In genomic region chr2:733495-733894, GRCh38 we compare ENCODE assay signal across 36 cellular contexts.
"Had no signal": no experiment of that assay in that cellular context is flagged by ENCODE, and none has a peak within 500 bp of the region (broad histone marks: within the 10 kb centered on the region; RNA-seq: fewer than 3 reads in every experiment).

No MANE protein-coding gene starts in this region.

- H3K4me3 Mint-ChIP-seq: activated B cell treated with CpG ODN at 0.5 μM for 24 hours; activated CD4-positive, alpha-beta memory T cell treated with anti-CD3 and anti-CD28 coated beads for 36 hours; activated naive CD4-positive, alpha-beta T cell treated with anti-CD3 and anti-CD28 coated beads for 36 hours; activated T-cell treated with anti-CD3 and anti-CD28 coated beads, Interleukin-2, amount 50 U/mL, for 4 hours; activated T-helper 1 cell treated with anti-CD3 and anti-CD28 coated beads, Interleukin-12 subunit alpha, Interleukin-12 subunit beta, Interleukin-2, Interleukin-4 antibody, amounts not matched to agents 30 ng/mL and 10 ng/mL and 1 ng/mL, durations not matched to agents 14 hours and 24 hours and 36 hours had no signal

- H3K27me3 ChIP-seq: adrenal gland, body of pancreas, breast epithelium had no signal

- DNase-seq: activated B cell treated with CpG ODN at 0.5 μM for 24 hours; activated CD4-positive, alpha-beta memory T cell treated with anti-CD3 and anti-CD28 coated beads for 36 hours; activated CD4-positive, alpha-beta T cell treated with anti-CD3 and anti-CD28 coated beads for 4 hours; activated CD4-positive, alpha-beta T cell treated with anti-CD3 and anti-CD28 coated beads, Interleukin-2, amount 50 U/mL, for 1 hour; activated CD4-positive, CD25-positive, alpha-beta regulatory T cell treated with anti-CD3 and anti-CD28 coated beads, Interleukin-2, amount 50 U/mL, for 72 hours; activated CD8-positive, alpha-beta memory T cell treated with anti-CD3 and anti-CD28 coated beads, Interleukin-2, amount 50 U/mL, for 4 hours; activated gamma-delta T cell treated with Interleukin-2 at 50 U/mL for 16 hours; activated naive CD4-positive, alpha-beta T cell treated with anti-CD3 and anti-CD28 coated beads for 36 hours; activated T-cell treated with anti-CD3 and anti-CD28 coated beads for 4 hours; activated T-cell treated with anti-CD3 and anti-CD28 coated beads, Interleukin-2, amount 50 U/mL, for 4 hours; adrenal gland; body of pancreas; MM.1S; MV-4-11; NCI-H1092; NCI-H146; NCI-H187; NCI-H2029 treated with DMSO at 0.1 percent for 48 hours; NCI-H2107; NCI-H2171; NCI-H510A; NCI-H526; NCI-H748 treated with DMSO at 0.1 percent for 48 hours; NK-92 treated with Interleukin-12 subunit alpha and Interleukin-12 subunit beta, amount 100 ng/mL, for 24 hours; PC-9; Right ventricle myocardium superior; SW 1271; T-helper 1 cell; T-helper 2 cell; T-helper 9 cell had no signal

- FAIRE-seq: astrocyte had no signal

- H2AFZ ChIP-seq: PC-9 had no signal

- H3K9me3 ChIP-seq: adrenal gland, body of pancreas, breast epithelium had no signal

- H3K9ac ChIP-seq: KMS-11 had no signal

- H3K4me3 ChIP-seq: adrenal gland, body of pancreas, breast epithelium, PC-9 had no signal

- H3K36me3 ChIP-seq: adrenal gland, breast epithelium had no signal

- H3K4me1 ChIP-seq: adrenal gland, body of pancreas, breast epithelium had no signal

- H3K27ac Mint-ChIP-seq: activated B cell treated with CpG ODN at 0.5 μM for 24 hours; activated CD4-positive, alpha-beta memory T cell treated with anti-CD3 and anti-CD28 coated beads for 36 hours; activated naive CD4-positive, alpha-beta T cell treated with anti-CD3 and anti-CD28 coated beads for 36 hours; activated naive CD4-positive, alpha-beta T cell treated with anti-CD3 and anti-CD28 coated beads, Interleukin-2, amount 50 U/mL, for 72 hours; activated T-helper 1 cell treated with anti-CD3 and anti-CD28 coated beads, Interleukin-12 subunit alpha, Interleukin-12 subunit beta, Interleukin-2, Interleukin-4 antibody, amounts not matched to agents 30 ng/mL and 10 ng/mL and 1 ng/mL, durations not matched to agents 14 hours and 24 hours and 36 hours had no signal

- ATAC-seq: activated naive CD4-positive, alpha-beta T cell treated with anti-CD3 and anti-CD28 coated beads, Interleukin-2, amount 50 U/mL, for 72 hours; activated T-cell treated with anti-CD3 and anti-CD28 coated beads, Interleukin-2, amount 50 U/mL, for 4 hours; body of pancreas had no signal

- H3K9me3 Mint-ChIP-seq: activated B cell treated with CpG ODN at 0.5 μM for 24 hours; activated CD4-positive, alpha-beta memory T cell treated with anti-CD3 and anti-CD28 coated beads for 36 hours; activated naive CD4-positive, alpha-beta T cell treated with anti-CD3 and anti-CD28 coated beads for 36 hours; activated naive CD4-positive, alpha-beta T cell treated with anti-CD3 and anti-CD28 coated beads, Interleukin-2, amount 50 U/mL, for 72 hours; activated T-cell treated with anti-CD3 and anti-CD28 coated beads, Interleukin-2, amount 50 U/mL, for 4 hours; activated T-helper 1 cell treated with anti-CD3 and anti-CD28 coated beads, Interleukin-12 subunit alpha, Interleukin-12 subunit beta, Interleukin-2, Interleukin-4 antibody, amounts not matched to agents 30 ng/mL and 10 ng/mL and 1 ng/mL, durations not matched to agents 14 hours and 24 hours and 36 hours had no signal

- H3K4me2 ChIP-seq: KMS-11, PC-9 had no signal

- H3K27ac ChIP-seq: adrenal gland, body of pancreas, breast epithelium, KMS-11, PC-9, VCaP had no signal
